ENCODE assay signal across 13 cellular contexts in the genomic region with DNA sequence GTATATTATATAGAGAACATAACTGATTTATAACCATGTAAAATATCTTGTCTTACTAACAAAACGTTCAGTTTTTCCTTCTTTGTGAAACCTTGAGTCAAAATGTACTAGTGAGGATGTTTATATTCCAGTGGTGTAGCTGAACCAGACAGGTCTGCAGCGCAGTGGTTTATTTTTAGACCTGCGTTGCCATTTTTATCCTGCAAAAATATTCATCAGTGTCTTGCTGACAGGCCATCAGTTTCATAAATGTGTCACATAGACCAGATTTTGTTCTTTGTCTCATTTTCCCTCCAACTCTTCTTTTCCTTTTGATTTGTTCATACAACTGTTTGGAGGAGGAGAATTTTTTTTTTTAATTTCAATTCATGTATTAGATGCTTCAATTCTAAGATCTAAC.
"Had no signal": no experiment of that assay in that cellular context is flagged by ENCODE, and none has a peak within 500 bp of the region (broad histone marks: within the 10 kb centered on the region; RNA-seq: fewer than 3 reads in every experiment).

No MANE protein-coding gene starts in this region.

- H3K4me1 ChIP-seq: uterus had no signal

- ATAC-seq: activated CD8-positive, alpha-beta T cell treated with anti-CD3 and anti-CD28 coated beads, Interleukin-2, amount 10 ng/mL, durations not matched to agents 7 days and 5 days; stimulated activated memory B cell treated with anti-CD40 and anti-IgM and Interleukin-4, amounts not matched to agents 10 μg/mL and 1 μg/mL and 100 μg/mL, for 72 hours had no signal

- H3K9me3 ChIP-seq: adrenal gland, tibial artery, uterus had no signal

- H3K36me3 ChIP-seq: adrenal gland, uterus had no signal

- H3K27me3 ChIP-seq: adrenal gland, tibial artery, uterus had no signal

- H3K27ac ChIP-seq: adrenal gland, tibial artery, uterus had no signal

- H3K4me3 ChIP-seq: adrenal gland, tibial artery, uterus had no signal

- DNase-seq: activated B cell treated with CpG ODN at 0.5 μM for 24 hours; activated CD4-positive, alpha-beta T cell treated with anti-CD3 and anti-CD28 coated beads, Interleukin-2, amount 10 ng/mL, durations not matched to agents 24 days and 14 days; activated CD8-positive, alpha-beta memory T cell treated with anti-CD3 and anti-CD28 coated beads, Interleukin-2, amount 50 U/mL, for 4 hours; activated CD8-positive, alpha-beta T cell treated with anti-CD3 and anti-CD28 coated beads, Interleukin-2, amount 10 ng/mL, durations not matched to agents 7 days and 5 days; activated effector memory CD4-positive, alpha-beta T cell treated with anti-CD3 and anti-CD28 coated beads, Interleukin-2, amount 50 U/mL, for 16 hours; activated T-cell treated with anti-CD3 and anti-CD28 coated beads, Interleukin-2, amount 50 U/mL, for 48 hours; adrenal gland; effector memory CD4-positive, alpha-beta T cell; foreskin fibroblast; stimulated activated CD4-positive, alpha-beta T cell treated with anti-CD3 and anti-CD28 coated beads, Interleukin-2, amount 100 ng/mL, for 48 hours; tibial artery; uterus had no signal
